In the genomic region with DNA sequence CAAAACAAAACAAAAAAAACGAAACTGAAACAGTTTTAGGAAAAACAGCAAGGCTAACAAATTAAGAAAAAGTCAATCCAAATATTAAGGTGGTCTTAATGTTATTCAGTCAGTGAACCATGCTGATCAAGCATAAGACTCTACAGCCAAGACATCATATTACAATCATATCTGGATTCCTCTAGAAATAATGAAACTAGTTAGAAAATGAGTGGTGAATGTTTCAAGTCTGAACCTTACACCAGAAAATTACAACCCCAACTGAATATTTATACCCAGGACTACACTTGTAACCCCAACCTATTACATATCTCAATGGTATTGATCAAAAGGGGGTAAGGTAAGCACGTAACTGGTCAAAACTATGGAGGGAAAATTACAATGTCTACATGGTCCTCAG, we compare ENCODE assay signal across 13 cellular contexts. TPM values are rescaled to one million over a fixed set of nuclear protein-coding genes. Genes with fewer than 3 reads are reported as not detected.
DNase-seq lines count a peak whose midpoint lies in the region; ATAC-seq lines count a peak whose summit lies in the region.
"Had no signal": no experiment of that assay in that cellular context is flagged by ENCODE, and none has a peak within 500 bp of the region (broad histone marks: within the 10 kb centered on the region; RNA-seq: fewer than 3 reads in every experiment).

No MANE protein-coding gene starts in this region.

- peaks cover 11 to 88% (median 42%) of the 10 kb centered on the region in 3 experiments for H3K36me3 ChIP-seq in naive thymus-derived CD4-positive, alpha-beta T cell (ENCODE audit: control insufficient read depth in 2 of 3, insufficient read depth in 3 of 3, low read length in 3 of 3)

- H3K36me3 Mint-ChIP-seq in activated CD4-positive, alpha-beta T cell treated with anti-CD3 and anti-CD28 coated beads, Interleukin-2, amount 10 ng/mL, durations not matched to agents 24 days and 14 days (ENCODE audit: low read depth), result peaks cover 60% of the 10 kb centered on the region
- peaks cover 52% of the 10 kb centered on the region for H3K36me3 Mint-ChIP-seq in activated naive CD8-positive, alpha-beta T cell treated with anti-CD3 and anti-CD28 coated beads, Interleukin-2, amount 10 ng/mL, durations not matched to agents 7 days and 5 days
- peaks cover 11 to 57% (median 46%) of the 10 kb centered on the region in 5 donors for H3K36me3 Mint-ChIP-seq in naive thymus-derived CD4-positive, alpha-beta T cell

- DNase-seq in activated CD4-positive, alpha-beta T cell treated with anti-CD3 and anti-CD28 coated beads, Interleukin-2, amount 10 ng/mL, durations not matched to agents 24 days and 14 days, result no peak
- DNase-seq in activated CD4-positive, alpha-beta T cell treated with anti-CD3 and anti-CD28 coated beads, Interleukin-2, amount 50 U/mL, for 4 hours, result no peak
- no peak for DNase-seq in activated naive CD8-positive, alpha-beta T cell treated with anti-CD3 and anti-CD28 coated beads, Interleukin-2, amount 10 ng/mL, durations not matched to agents 7 days and 5 days
- no peak for DNase-seq in naive thymus-derived CD4-positive, alpha-beta T cell
- DNase-seq in NCI-H146 treated with DMSO at 0.1 percent for 48 hours (lab: John Stamatoyannopoulos, UW; ENCODE audit: unreplicated experiment), result no peak
- no peak for DNase-seq in ureter (ENCODE audit: low spot score)
- DNase-seq: activated gamma-delta T cell, NCI-H2171 had no signal

- CTCF ChIA-PET in naive thymus-derived CD4-positive, alpha-beta T cell (lab: Charles Lee), result interaction anchor here (0.9 kb wide), 1 partner anchor 181 kb away, joined by 3 read pairs; no protein-coding TSS in a partner anchor

- no peaks in the 10 kb centered on the region for H3K27me3 ChIP-seq in naive thymus-derived CD4-positive, alpha-beta T cell (ENCODE audit: control insufficient read depth in 2 of 2, insufficient read depth in 2 of 2, low read length in 2 of 2)
- H3K27me3 ChIP-seq: cardiac muscle cell had no signal

- peaks cover 12% of the 10 kb centered on the region for H3K4me1 Mint-ChIP-seq in activated CD4-positive, alpha-beta T cell treated with anti-CD3 and anti-CD28 coated beads, Interleukin-2, amount 10 ng/mL, durations not matched to agents 24 days and 14 days
- H3K4me1 Mint-ChIP-seq in activated naive CD8-positive, alpha-beta T cell treated with anti-CD3 and anti-CD28 coated beads, Interleukin-2, amount 10 ng/mL, durations not matched to agents 7 days and 5 days, result peaks cover 20% of the 10 kb centered on the region
- peaks cover 16 to 47% (median 25%) of the 10 kb centered on the region in 7 donors for H3K4me1 Mint-ChIP-seq in naive thymus-derived CD4-positive, alpha-beta T cell
- H3K4me1 Mint-ChIP-seq: WTC11 had no signal

- intact Hi-C loops in activated CD4-positive, alpha-beta T cell treated with anti-CD3 and anti-CD28 coated beads, Interleukin-2, amount 10 ng/mL, durations not matched to agents 24 days and 14 days (cut with micrococcal nuclease), result loop anchor here (2.0 kb wide), 1 partner anchor 53 kb away; a partner anchor contains a TSS
- intact Hi-C loops in naive thymus-derived CD4-positive, alpha-beta T cell (cut with micrococcal nuclease), result loop anchor here in 1 of 2 donors (5.0 kb wide), 1 partner anchor 87 kb away; no protein-coding TSS in a partner anchor

- H3K4me1 ChIP-seq in naive thymus-derived CD4-positive, alpha-beta T cell (ENCODE audit: control insufficient read depth in 2 of 2, insufficient read depth in 2 of 2, low read length in 2 of 2), result no peaks in the 10 kb centered on the region

- POLR2A ChIA-PET in activated naive CD8-positive, alpha-beta T cell treated with anti-CD3 and anti-CD28 coated beads, Interleukin-2, amount 10 ng/mL, durations not matched to agents 7 days and 5 days (lab: Charles Lee), result no interaction called here
- POLR2A ChIA-PET in naive thymus-derived CD4-positive, alpha-beta T cell (lab: Charles Lee), result no interaction called here

- H3K9me3 Mint-ChIP-seq in activated CD4-positive, alpha-beta T cell treated with anti-CD3 and anti-CD28 coated beads, Interleukin-2, amount 10 ng/mL, durations not matched to agents 24 days and 14 days, result no peaks in the 10 kb centered on the region
- H3K9me3 Mint-ChIP-seq in activated naive CD8-positive, alpha-beta T cell treated with anti-CD3 and anti-CD28 coated beads, Interleukin-2, amount 10 ng/mL, durations not matched to agents 7 days and 5 days, result no peaks in the 10 kb centered on the region
- no peaks in the 10 kb centered on the region for H3K9me3 Mint-ChIP-seq in naive thymus-derived CD4-positive, alpha-beta T cell
- H3K9me3 Mint-ChIP-seq: WTC11 had no signal

- peak overlapping the region; percentile 1 for H3K4me3 Mint-ChIP-seq in activated CD4-positive, alpha-beta T cell treated with anti-CD3 and anti-CD28 coated beads, Interleukin-2, amount 10 ng/mL, durations not matched to agents 24 days and 14 days
- no peak overlapping the region for H3K4me3 Mint-ChIP-seq in activated naive CD8-positive, alpha-beta T cell treated with anti-CD3 and anti-CD28 coated beads, Interleukin-2, amount 10 ng/mL, durations not matched to agents 7 days and 5 days
- H3K4me3 Mint-ChIP-seq in naive thymus-derived CD4-positive, alpha-beta T cell, result peak overlapping the region in 1 of 10 donors; percentile 3
- H3K4me3 Mint-ChIP-seq: WTC11 had no signal

- H3K27me3 Mint-ChIP-seq in activated CD4-positive, alpha-beta T cell treated with anti-CD3 and anti-CD28 coated beads, Interleukin-2, amount 10 ng/mL, durations not matched to agents 24 days and 14 days, result no peaks in the 10 kb centered on the region
- no peaks in the 10 kb centered on the region for H3K27me3 Mint-ChIP-seq in activated naive CD8-positive, alpha-beta T cell treated with anti-CD3 and anti-CD28 coated beads, Interleukin-2, amount 10 ng/mL, durations not matched to agents 7 days and 5 days
- no peaks in the 10 kb centered on the region for H3K27me3 Mint-ChIP-seq in naive thymus-derived CD4-positive, alpha-beta T cell

- H3K9me3 ChIP-seq in naive thymus-derived CD4-positive, alpha-beta T cell (ENCODE audit: control insufficient read depth in 2 of 3, low read length in 3 of 3), result no peaks in the 10 kb centered on the region

- peak; percentile 37 for ATAC-seq in GM21360 (IDR thresholded peaks at IDR 0.05; ENCODE audit: unreplicated experiment)
- ATAC-seq in activated naive CD8-positive, alpha-beta T cell treated with anti-CD3 and anti-CD28 coated beads, Interleukin-2, amount 10 ng/mL, durations not matched to agents 7 days and 5 days (ENCODE audit: low read depth), result no peak
- no peak for ATAC-seq in naive thymus-derived CD4-positive, alpha-beta T cell
- no peak for ATAC-seq in GM18517 (IDR thresholded peaks at IDR 0.05; ENCODE audit: unreplicated experiment)
- ATAC-seq: HCT116, WTC11 had no signal

- H3K4me3 ChIP-seq in naive thymus-derived CD4-positive, alpha-beta T cell (ENCODE audit: low read length), result no peak overlapping the region
- H3K4me3 ChIP-seq: cardiac muscle cell had no signal

- no peak overlapping the region for H3K27ac Mint-ChIP-seq in activated CD4-positive, alpha-beta T cell treated with anti-CD3 and anti-CD28 coated beads, Interleukin-2, amount 10 ng/mL, durations not matched to agents 24 days and 14 days
- peak overlapping the region; percentile 54 for H3K27ac Mint-ChIP-seq in activated naive CD8-positive, alpha-beta T cell treated with anti-CD3 and anti-CD28 coated beads, Interleukin-2, amount 10 ng/mL, durations not matched to agents 7 days and 5 days
- peak overlapping the region; percentile 50 to 92 (median 76) for H3K27ac Mint-ChIP-seq in naive thymus-derived CD4-positive, alpha-beta T cell
- H3K27ac Mint-ChIP-seq: WTC11 had no signal

- no peak overlapping the region for H3K27ac ChIP-seq in naive thymus-derived CD4-positive, alpha-beta T cell (ENCODE audit: low read depth, low read length)
- H3K27ac ChIP-seq: cardiac muscle cell had no signal

RNA-seq across cellular contexts. Expression of a gene that starts 48.8 kb away (rescaled TPM):
- total RNA-seq in activated CD4-positive, alpha-beta T cell treated with anti-CD3 and anti-CD28 coated beads, Interleukin-2, amount 10 ng/mL, durations not matched to agents 24 days and 14 days, result 65.0 and 65.9 TPM in 2 replicates
- total RNA-seq in activated naive CD8-positive, alpha-beta T cell treated with anti-CD3 and anti-CD28 coated beads, Interleukin-2, amount 10 ng/mL, durations not matched to agents 7 days and 5 days, result 10 to 100 TPM; 41.5 to 42.2 TPM
- 10 to 100 TPM; 13.0 to 40.2 (median 17.9) TPM for total RNA-seq in naive thymus-derived CD4-positive, alpha-beta T cell
- 10 to 100 TPM; 36.3 to 36.8 TPM for polyA plus RNA-seq in naive thymus-derived CD4-positive, alpha-beta T cell
- total RNA-seq in ureter, result 40.1 TPM

RNA-seq across cellular contexts. Expression of a gene that starts 52.2 kb away (rescaled TPM):
- 29.3 and 29.8 TPM in 2 replicates for total RNA-seq in activated CD4-positive, alpha-beta T cell treated with anti-CD3 and anti-CD28 coated beads, Interleukin-2, amount 10 ng/mL, durations not matched to agents 24 days and 14 days
- 10 to 100 TPM; 57.6 to 58.0 TPM for total RNA-seq in activated naive CD8-positive, alpha-beta T cell treated with anti-CD3 and anti-CD28 coated beads, Interleukin-2, amount 10 ng/mL, durations not matched to agents 7 days and 5 days
- total RNA-seq in naive thymus-derived CD4-positive, alpha-beta T cell, result 10 to 100 TPM; 38.4 to 89.2 (median 45.9) TPM
- polyA plus RNA-seq in naive thymus-derived CD4-positive, alpha-beta T cell, result 10 to 100 TPM; 45.6 to 67.0 TPM
- 26.0 TPM for total RNA-seq in ureter

RNA-seq across cellular contexts. Expression of a gene that starts 52.7 kb away (rescaled TPM):
- 37.6 and 42.5 TPM in 2 replicates for total RNA-seq in activated CD4-positive, alpha-beta T cell treated with anti-CD3 and anti-CD28 coated beads, Interleukin-2, amount 10 ng/mL, durations not matched to agents 24 days and 14 days
- total RNA-seq in activated naive CD8-positive, alpha-beta T cell treated with anti-CD3 and anti-CD28 coated beads, Interleukin-2, amount 10 ng/mL, durations not matched to agents 7 days and 5 days, result 100 to 1,000 TPM; 287 to 333 TPM
- 100 to 1,000 TPM; 183 to 879 (median 440) TPM for total RNA-seq in naive thymus-derived CD4-positive, alpha-beta T cell
- 100 to 1,000 TPM in 1 of 2 donors, 10 to 100 TPM in 1; 84.7 to 161 TPM for polyA plus RNA-seq in naive thymus-derived CD4-positive, alpha-beta T cell
- 92.6 TPM for total RNA-seq in ureter
